17 cellular contexts compared by ENCODE assay signal in the genomic region with DNA sequence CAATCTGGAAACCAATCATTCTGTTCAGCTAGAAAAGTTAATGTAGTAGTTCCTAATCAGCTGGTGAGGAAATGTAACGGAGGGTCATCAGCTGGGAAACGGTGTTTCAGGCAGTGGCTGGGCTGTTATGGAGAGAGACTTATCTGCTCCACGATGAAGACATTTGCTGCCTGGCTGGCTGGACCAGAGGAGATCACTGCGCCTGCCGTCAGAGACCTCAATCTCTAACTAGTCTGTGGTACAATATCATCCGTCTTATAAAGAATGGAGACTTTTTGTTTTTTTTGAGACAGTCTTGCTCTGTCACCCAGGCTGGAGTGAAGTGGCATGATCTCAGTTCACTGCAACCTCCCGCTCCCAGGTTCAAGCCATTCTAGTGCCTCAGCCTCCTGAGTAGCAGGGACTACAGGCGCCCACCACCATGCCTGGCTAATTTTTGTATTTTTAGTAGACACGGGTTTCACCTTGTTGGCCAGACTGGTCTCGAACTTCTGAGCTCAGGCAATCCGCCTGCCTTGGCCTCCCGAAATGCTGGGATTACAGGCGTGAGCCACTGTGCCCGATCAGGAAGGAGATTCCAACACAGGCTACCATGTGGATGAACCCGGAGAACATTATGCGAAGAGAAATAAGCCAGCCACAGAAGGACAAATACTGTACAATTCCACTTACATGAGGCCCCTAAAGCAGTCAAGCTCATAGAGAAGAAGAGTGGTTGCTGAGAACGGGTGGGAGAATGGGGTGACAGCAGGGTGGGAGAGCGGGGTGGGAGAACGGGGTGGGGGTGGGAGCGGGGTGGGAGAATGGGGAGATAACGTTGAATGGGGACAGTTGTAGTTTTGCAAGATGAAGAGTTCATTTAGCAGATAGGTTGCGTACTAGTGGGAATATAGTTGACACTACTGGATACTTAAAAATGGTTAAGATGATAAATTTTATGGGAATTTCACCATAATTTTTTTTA.
"Had no signal": no experiment of that assay in that cellular context is flagged by ENCODE, and none has a peak within 500 bp of the region (broad histone marks: within the 10 kb centered on the region; RNA-seq: fewer than 3 reads in every experiment).

No MANE protein-coding gene starts in this region.

- H3K27ac ChIP-seq: cardiac muscle cell, spleen, tibial artery, vagina had no signal

- ATAC-seq: activated CD8-positive, alpha-beta T cell treated with anti-CD3 and anti-CD28 coated beads, Interleukin-2, amount 10 ng/mL, durations not matched to agents 7 days and 5 days; effector memory CD8-positive, alpha-beta T cell; naive thymus-derived CD4-positive, alpha-beta T cell; stimulated activated naive CD8-positive, alpha-beta T cell treated with anti-CD3 and anti-CD28 coated beads, Interleukin-15, Interleukin-2, amounts not matched to agents 100 U/mL and 50 U/mL, for 24 hours; T-cell had no signal

- H3K4me1 ChIP-seq: spleen, tibial artery had no signal

- H3K36me3 ChIP-seq: cardiac muscle cell, spleen had no signal

- H3K27me3 ChIP-seq: cardiac muscle cell, spleen, tibial artery, vagina had no signal

- H3K4me3 ChIP-seq: cardiac muscle cell, spleen, tibial artery, vagina had no signal

- DNase-seq: activated CD4-positive, alpha-beta T cell treated with anti-CD3 and anti-CD28 coated beads for 48 hours; activated CD4-positive, CD25-positive, alpha-beta regulatory T cell; activated CD8-positive, alpha-beta T cell treated with anti-CD3 and anti-CD28 coated beads, Interleukin-2, amount 10 ng/mL, durations not matched to agents 7 days and 5 days; activated gamma-delta T cell; activated naive CD8-positive, alpha-beta T cell treated with anti-CD3 and anti-CD28 coated beads for 36 hours; effector memory CD8-positive, alpha-beta T cell; mesenchymal stem cell; naive thymus-derived CD4-positive, alpha-beta T cell; stimulated activated CD4-positive, alpha-beta T cell treated with anti-CD3 and anti-CD28 coated beads, Interleukin-4, amount 100 ng/mL, for 4 hours; stimulated activated naive CD8-positive, alpha-beta T cell treated with anti-CD3 and anti-CD28 coated beads, Interleukin-15, Interleukin-2, amounts not matched to agents 100 U/mL and 50 U/mL, for 24 hours; substantia nigra; T-cell; T-helper 9 cell had no signal

- H3K9me3 ChIP-seq: spleen, tibial artery, vagina had no signal
